In the genomic region with DNA sequence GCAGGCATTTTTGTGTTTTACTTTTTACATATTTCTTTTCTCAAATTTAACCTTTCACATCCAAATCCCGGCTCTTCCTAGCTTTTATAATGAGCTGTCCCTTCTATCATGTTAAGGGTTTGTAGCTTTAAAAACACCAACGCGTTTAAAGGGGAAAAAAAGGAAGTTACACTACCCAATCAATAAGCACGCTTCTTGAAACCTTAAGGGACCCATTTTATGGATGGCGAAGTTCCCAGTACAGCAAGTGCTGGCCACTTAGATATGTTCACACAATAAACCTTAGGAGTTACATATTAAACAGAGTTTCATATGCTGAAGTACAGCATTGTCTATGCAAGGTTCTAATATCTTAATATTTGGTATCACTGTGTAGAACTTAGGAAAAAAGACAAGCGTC, we compare ENCODE assay signal across 13 cellular contexts. TPM values are rescaled to one million over a fixed set of nuclear protein-coding genes. Genes with fewer than 3 reads are reported as not detected.
DNase-seq lines count a peak whose midpoint lies in the region; ATAC-seq and TF ChIP-seq lines count a peak whose summit lies in the region.
"Had no signal": no experiment of that assay in that cellular context is flagged by ENCODE, and none has a peak within 500 bp of the region (broad histone marks: within the 10 kb centered on the region; RNA-seq: fewer than 3 reads in every experiment).

No MANE protein-coding gene starts in this region.

- H3K4me1 ChIP-seq in A673 (ENCODE audit: insufficient read depth, low read length, poor library complexity, severe bottlenecking) (peaks cover 26% of the 10 kb centered on the region), PC-3 (ENCODE audit: insufficient read depth, low read length) (no peaks in the 10 kb centered on the region)
- H3K4me1 ChIP-seq: BE2C had no signal

- peak overlapping the region; percentile 57 for H3K4me3 ChIP-seq in A673 (ENCODE audit: low read depth, low read length, poor library complexity, severe bottlenecking)
- peak overlapping the region; percentile 73 for H3K4me3 ChIP-seq in PC-3 (ENCODE audit: low read length)
- H3K4me3 ChIP-seq in fibroblast of pulmonary artery (replicated peaks; ENCODE audit: low read depth, low read length) = peak overlapping the region; percentile 84
- H3K4me3 ChIP-seq: GM12878 had no signal

- H3K9me3 Mint-ChIP-seq in osteocyte (ENCODE audit: unreplicated experiment) = no peaks in the 10 kb centered on the region
- H3K9me3 Mint-ChIP-seq in activated CD8-positive, alpha-beta memory T cell treated with anti-CD3 and anti-CD28 coated beads, Interleukin-2, amount 10 ng/mL, durations not matched to agents 7 days and 5 days (ENCODE audit: low read depth) = no peaks in the 10 kb centered on the region
- H3K9me3 Mint-ChIP-seq: naive thymus-derived CD4-positive, alpha-beta T cell had no signal

- H3K27ac Mint-ChIP-seq in osteocyte (ENCODE audit: unreplicated experiment) = peak overlapping the region; percentile 97
- H3K27ac Mint-ChIP-seq in activated CD8-positive, alpha-beta memory T cell treated with anti-CD3 and anti-CD28 coated beads, Interleukin-2, amount 10 ng/mL, durations not matched to agents 7 days and 5 days = no peak overlapping the region
- H3K27ac Mint-ChIP-seq: naive thymus-derived CD4-positive, alpha-beta T cell had no signal

- H3K27me3 ChIP-seq in A673 (replicated peaks; ENCODE audit: insufficient read depth, low read depth, low read length, poor library complexity) (no peaks in the 10 kb centered on the region), PC-3 (ENCODE audit: low read length) (no peaks in the 10 kb centered on the region)

- H3K4me3 Mint-ChIP-seq in osteocyte (ENCODE audit: unreplicated experiment) = peak overlapping the region; percentile 94
- no peak overlapping the region for H3K4me3 Mint-ChIP-seq in activated CD8-positive, alpha-beta memory T cell treated with anti-CD3 and anti-CD28 coated beads, Interleukin-2, amount 10 ng/mL, durations not matched to agents 7 days and 5 days

- TF ChIP-seq CTCF in A673 (conservative IDR thresholded peaks at IDR 0.05; ENCODE audit: low read depth, low read length) = no peak
- no peak for TF ChIP-seq CTCF in PC-3 (conservative IDR thresholded peaks at IDR 0.05; ENCODE audit: low read depth, low read length)
- no peak for TF ChIP-seq CTCF in fibroblast of pulmonary artery (IDR thresholded peaks at IDR 0.05; ENCODE audit: low read length, missing control alignments)
- no peak for TF ChIP-seq CTCF in osteocyte (IDR thresholded peaks at IDR 0.05)

- H4K20me1 ChIP-seq in PC-3 (ENCODE audit: low read length) = no peaks in the 10 kb centered on the region

- H3K36me3 Mint-ChIP-seq in osteocyte (ENCODE audit: unreplicated experiment) = peaks cover 34% of the 10 kb centered on the region
- no peaks in the 10 kb centered on the region for H3K36me3 Mint-ChIP-seq in activated CD8-positive, alpha-beta memory T cell treated with anti-CD3 and anti-CD28 coated beads, Interleukin-2, amount 10 ng/mL, durations not matched to agents 7 days and 5 days
- H3K36me3 Mint-ChIP-seq: naive thymus-derived CD4-positive, alpha-beta T cell had no signal

- BruUV-seq in A673 (replicated peaks; lab: Mats Ljungman, UMichigan) = no TSS peak
- no TSS peak for BruUV-seq in PC-3 (replicated peaks; lab: Mats Ljungman, UMichigan)

- no peaks in the 10 kb centered on the region for H3K27me3 Mint-ChIP-seq in osteocyte (ENCODE audit: unreplicated experiment)
- H3K27me3 Mint-ChIP-seq in activated CD8-positive, alpha-beta memory T cell treated with anti-CD3 and anti-CD28 coated beads, Interleukin-2, amount 10 ng/mL, durations not matched to agents 7 days and 5 days = peaks cover 46% of the 10 kb centered on the region

- POLR2A ChIA-PET in A673 (lab: Charles Lee; ENCODE audit: low non-redundant PET) (no interaction called here), PC-3 (lab: Charles Lee; ENCODE audit: unreplicated experiment) (no interaction called here)

- CTCF ChIA-PET in A673 (lab: Charles Lee) (no interaction called here), PC-3 (lab: Charles Lee) (no interaction called here)
- CTCF ChIA-PET in activated CD8-positive, alpha-beta memory T cell treated with anti-CD3 and anti-CD28 coated beads, Interleukin-2, amount 10 ng/mL, durations not matched to agents 7 days and 5 days (lab: Charles Lee) = no interaction called here

- no peaks in the 10 kb centered on the region for H3K9me2 ChIP-seq in PC-3 (replicated peaks; ENCODE audit: low read length)

- peak overlapping the region; percentile 73; the same call in 1 of the 2 replicates for H3K9ac ChIP-seq in PC-3 (ENCODE audit: low read length)

- no peak for DNase-seq in A673 (ENCODE audit: low spot score)
- no peak for DNase-seq in PC-3
- peak; percentile 53 for DNase-seq in fibroblast of pulmonary artery (ENCODE audit: low read depth)
- no peak for DNase-seq in osteocyte (ENCODE audit: extremely low spot score, unreplicated experiment)
- DNase-seq in activated CD8-positive, alpha-beta memory T cell treated with anti-CD3 and anti-CD28 coated beads, Interleukin-2, amount 10 ng/mL, durations not matched to agents 7 days and 5 days = no peak
- no peak for DNase-seq in activated CD8-positive, alpha-beta memory T cell treated with anti-CD3 and anti-CD28 coated beads, Interleukin-2, amount 50 U/mL, for 48 hours
- DNase-seq: activated CD4-positive, alpha-beta T cell treated with anti-CD3 and anti-CD28 coated beads for 48 hours; BE2C; naive thymus-derived CD4-positive, alpha-beta T cell; NCI-H1105 treated with DMSO at 0.1 percent for 48 hours had no signal

- H3K9me3 ChIP-seq in A673 (ENCODE audit: low read depth, low read length, poor library complexity, severe bottlenecking) (no peaks in the 10 kb centered on the region), PC-3 (ENCODE audit: low read length) (no peaks in the 10 kb centered on the region)
- H3K9me3 ChIP-seq: BE2C had no signal

- H3K27ac ChIP-seq in A673 (ENCODE audit: low read depth, low read length, poor library complexity, severe bottlenecking) (peak overlapping the region; percentile 91), PC-3 (ENCODE audit: low read length) (no peak overlapping the region)

- H3K4me2 ChIP-seq in PC-3 (ENCODE audit: low read length) = peak overlapping the region; percentile 83

- ATAC-seq in PC-3 = no peak
- no peak for ATAC-seq in HG03469 (IDR thresholded peaks at IDR 0.05; ENCODE audit: unreplicated experiment)
- ATAC-seq in activated CD8-positive, alpha-beta memory T cell treated with anti-CD3 and anti-CD28 coated beads, Interleukin-2, amount 10 ng/mL, durations not matched to agents 7 days and 5 days = no peak
- no peak for ATAC-seq in GM18502 (IDR thresholded peaks at IDR 0.05; ENCODE audit: poor library complexity, unreplicated experiment)
- ATAC-seq: GM12878; naive thymus-derived CD4-positive, alpha-beta T cell had no signal

- 0 out of 2 replicates have a peak, but pooled peaks cover 6% of the 10 kb centered on the region for H3K79me2 ChIP-seq in PC-3 (ENCODE audit: low read length)

- intact Hi-C loops in A673 (cut with micrococcal nuclease; ENCODE audit: unreplicated experiment) = no loop called here
- intact Hi-C loops in PC-3 (cut with micrococcal nuclease) = loop anchor here (2.0 to 5.0 kb wide), 2 partner anchors 32 to 34 kb away; partner anchors contain the start of gene TFPI2

- H3K36me3 ChIP-seq in A673 (ENCODE audit: insufficient read depth, low read length, poor library complexity, severe bottlenecking) (peaks cover 3% of the 10 kb centered on the region), PC-3 (ENCODE audit: low read depth, low read length) (no peaks in the 10 kb centered on the region)
- H3K36me3 ChIP-seq: BE2C had no signal

- peaks cover 44% of the 10 kb centered on the region for H3K4me1 Mint-ChIP-seq in osteocyte (ENCODE audit: unreplicated experiment)
- peaks cover 8% of the 10 kb centered on the region for H3K4me1 Mint-ChIP-seq in activated CD8-positive, alpha-beta memory T cell treated with anti-CD3 and anti-CD28 coated beads, Interleukin-2, amount 10 ng/mL, durations not matched to agents 7 days and 5 days

- H3F3A ChIP-seq in PC-3 (ENCODE audit: low read length, unreplicated experiment) = no peaks in the 10 kb centered on the region

- peak overlapping the region; percentile 25; the same call in 1 of the 2 replicates for H2AFZ ChIP-seq in PC-3 (ENCODE audit: low read length)

RNA-seq across cellular contexts. Expression of gene GNG11, which starts 1.8 kb away (rescaled TPM):
- 14.3 and 14.7 TPM in 2 replicates for total RNA-seq in A673 (2021)
- total RNA-seq in PC-3 (2014; rRNA removed) = 3.0 and 4.4 TPM in 2 replicates
- total RNA-seq in osteocyte = 49.6 and 49.7 TPM in 2 replicates
- total RNA-seq in activated CD8-positive, alpha-beta memory T cell treated with anti-CD3 and anti-CD28 coated beads, Interleukin-2, amount 10 ng/mL, durations not matched to agents 7 days and 5 days = not detected

RNA-seq across cellular contexts. Expression of gene GNGT1, which starts 16.9 kb away (rescaled TPM):
- total RNA-seq in A673 (2021) = not detected in 2 replicates
- not detected in 2 replicates for total RNA-seq in PC-3 (2014; rRNA removed)
- total RNA-seq in osteocyte = not detected in 2 replicates
- not detected for total RNA-seq in activated CD8-positive, alpha-beta memory T cell treated with anti-CD3 and anti-CD28 coated beads, Interleukin-2, amount 10 ng/mL, durations not matched to agents 7 days and 5 days
- total RNA-seq: GM12878; naive thymus-derived CD4-positive, alpha-beta T cell had no signal

RNA-seq across cellular contexts. Expression of gene TFPI2, which starts 32.7 kb away (rescaled TPM):
- total RNA-seq in A673 (2021) (6.1 and 7.8 TPM in 2 replicates), PC-3 (2014; rRNA removed) (53.1 and 62.6 TPM in 2 replicates), osteocyte (58.7 and 61.3 TPM in 2 replicates)
- under 1 TPM in 1 of 2 experiments, not detected in 1; 0.30 TPM for total RNA-seq in activated CD8-positive, alpha-beta memory T cell treated with anti-CD3 and anti-CD28 coated beads, Interleukin-2, amount 10 ng/mL, durations not matched to agents 7 days and 5 days
